28 cellular contexts compared by ENCODE assay signal in genomic region chr15:33506781-33507180, GRCh38.
A peak's percentile ranks its signal among the peaks of the same experiment; 100 is the strongest.
DNase-seq lines count a peak whose midpoint lies in the region; ATAC-seq, FAIRE-seq and TF ChIP-seq lines count a peak whose summit lies in the region.
"Had no signal": no experiment of that assay in that cellular context is flagged by ENCODE, and none has a peak within 500 bp of the region (broad histone marks: within the 10 kb centered on the region; RNA-seq: fewer than 3 reads in every experiment).

No MANE protein-coding gene starts in this region.

- H3K27me3 ChIP-seq in RWPE2 (ENCODE audit: insufficient read depth, poor library complexity, severe bottlenecking) (peaks cover 13% of the 10 kb centered on the region), neural progenitor cell (no peaks in the 10 kb centered on the region)
- H3K27me3 ChIP-seq: BLaER1 treated with 17β-estradiol and CSF1 and Interleukin-3, amounts not matched to agents 10 nM and 100 nM; breast epithelium; colonic mucosa; upper lobe of left lung had no signal

- CTCF ChIA-PET in activated CD8-positive, alpha-beta T cell treated with anti-CD3 and anti-CD28 coated beads for 36 hours (lab: Charles Lee): no interaction called here

- TF ChIP-seq CTCF in RWPE2 (IDR thresholded peaks at IDR 0.05; ENCODE audit: poor library complexity, severe bottlenecking) (no peak), fibroblast of mammary gland (conservative IDR thresholded peaks at IDR 0.05; ENCODE audit: control insufficient read depth, insufficient read depth, low read depth, low read length) (no peak), neural progenitor cell (IDR thresholded peaks at IDR 0.05) (no peak), chondrocyte (IDR thresholded peaks at IDR 0.05) (no peak)
- no peak for TF ChIP-seq CTCF in activated CD8-positive, alpha-beta T cell treated with anti-CD3 and anti-CD28 coated beads for 36 hours (IDR thresholded peaks at IDR 0.05)

- H3K9ac ChIP-seq in neural progenitor cell: no peak overlapping the region
- H3K9ac ChIP-seq: BLaER1 treated with 17β-estradiol and CSF1 and Interleukin-3, amounts not matched to agents 10 nM and 100 nM had no signal

- H3K27ac ChIP-seq in RWPE2 (ENCODE audit: poor library complexity, severe bottlenecking): no peak overlapping the region
- no peak overlapping the region for H3K27ac ChIP-seq in neural progenitor cell
- H3K27ac ChIP-seq: adrenal gland; BLaER1 treated with 17β-estradiol and CSF1 and Interleukin-3, amounts not matched to agents 10 nM and 100 nM; colonic mucosa; SJSA1; skin epidermis; upper lobe of left lung had no signal

- H3K9me3 Mint-ChIP-seq in neural progenitor cell (no peaks in the 10 kb centered on the region), chondrocyte (ENCODE audit: low read depth) (no peaks in the 10 kb centered on the region)
- no peaks in the 10 kb centered on the region for H3K9me3 Mint-ChIP-seq in activated CD8-positive, alpha-beta T cell treated with anti-CD3 and anti-CD28 coated beads for 36 hours
- H3K9me3 Mint-ChIP-seq: activated B cell treated with CpG ODN at 0.5 μM for 24 hours; activated T-cell treated with anti-CD3 and anti-CD28 coated beads, Interleukin-2, amount 50 U/mL, for 72 hours had no signal

- no peaks in the 10 kb centered on the region for H4K20me1 ChIP-seq in neural progenitor cell (ENCODE audit: low read depth)
- H4K20me1 ChIP-seq: BLaER1 treated with 17β-estradiol and CSF1 and Interleukin-3, amounts not matched to agents 10 nM and 100 nM had no signal

- H3K4me3 ChIP-seq in RWPE2 (ENCODE audit: severe bottlenecking) (no peak overlapping the region), fibroblast of mammary gland (ENCODE audit: control insufficient read depth, low read depth, low read length) (no peak overlapping the region), neural progenitor cell (no peak overlapping the region)
- H3K4me3 ChIP-seq: adrenal gland; BLaER1 treated with 17β-estradiol and CSF1 and Interleukin-3, amounts not matched to agents 10 nM and 100 nM; breast epithelium; colonic mucosa; SJSA1; skin epidermis; upper lobe of left lung had no signal

- H3K36me3 Mint-ChIP-seq in neural progenitor cell (no peaks in the 10 kb centered on the region), chondrocyte (ENCODE audit: low read depth) (no peaks in the 10 kb centered on the region)
- H3K36me3 Mint-ChIP-seq in activated CD8-positive, alpha-beta T cell treated with anti-CD3 and anti-CD28 coated beads for 36 hours (ENCODE audit: low read depth): no peaks in the 10 kb centered on the region
- H3K36me3 Mint-ChIP-seq: immature natural killer cell had no signal

- H3K27ac Mint-ChIP-seq in neural progenitor cell (no peak overlapping the region), chondrocyte (ENCODE audit: unreplicated experiment) (no peak overlapping the region)
- no peak overlapping the region for H3K27ac Mint-ChIP-seq in activated CD8-positive, alpha-beta T cell treated with anti-CD3 and anti-CD28 coated beads for 36 hours
- H3K27ac Mint-ChIP-seq: activated B cell treated with CpG ODN at 0.5 μM for 24 hours; activated T-cell treated with anti-CD3 and anti-CD28 coated beads, Interleukin-2, amount 50 U/mL, for 72 hours; immature natural killer cell had no signal

- H3K4me3 Mint-ChIP-seq in neural progenitor cell: no peak overlapping the region
- H3K4me3 Mint-ChIP-seq in chondrocyte (ENCODE audit: unreplicated experiment): no peak overlapping the region
- no peak overlapping the region for H3K4me3 Mint-ChIP-seq in activated CD8-positive, alpha-beta T cell treated with anti-CD3 and anti-CD28 coated beads for 36 hours
- H3K4me3 Mint-ChIP-seq: activated B cell treated with CpG ODN at 0.5 μM for 24 hours; activated T-cell treated with anti-CD3 and anti-CD28 coated beads, Interleukin-2, amount 50 U/mL, for 72 hours; immature natural killer cell had no signal

- POLR2A ChIA-PET in activated CD8-positive, alpha-beta T cell treated with anti-CD3 and anti-CD28 coated beads for 36 hours (lab: Charles Lee): no interaction called here

- no peak for FAIRE-seq in GM19239 (lab: Jason Lieb, UNC)
- FAIRE-seq: frontal cortex had no signal

- H3K27me3 Mint-ChIP-seq in neural progenitor cell (ENCODE audit: insufficient read depth, low read depth) (no peaks in the 10 kb centered on the region), chondrocyte (ENCODE audit: low read depth) (peaks cover 20% of the 10 kb centered on the region)
- H3K27me3 Mint-ChIP-seq in activated CD8-positive, alpha-beta T cell treated with anti-CD3 and anti-CD28 coated beads for 36 hours: peaks cover 8% of the 10 kb centered on the region

- intact Hi-C loops in activated CD8-positive, alpha-beta T cell treated with anti-CD3 and anti-CD28 coated beads for 36 hours (cut with micrococcal nuclease): no loop called here

- H3K36me3 ChIP-seq in RWPE2 (ENCODE audit: low read depth): no peaks in the 10 kb centered on the region
- no peaks in the 10 kb centered on the region for H3K36me3 ChIP-seq in neural progenitor cell
- H3K36me3 ChIP-seq: adrenal gland; BLaER1 treated with 17β-estradiol and CSF1 and Interleukin-3, amounts not matched to agents 10 nM and 100 nM; breast epithelium; colonic mucosa; SJSA1; upper lobe of left lung had no signal

- no peaks in the 10 kb centered on the region for H3K4me1 Mint-ChIP-seq in neural progenitor cell
- peaks cover 4% of the 10 kb centered on the region for H3K4me1 Mint-ChIP-seq in chondrocyte (ENCODE audit: low read depth)
- no peaks in the 10 kb centered on the region for H3K4me1 Mint-ChIP-seq in activated CD8-positive, alpha-beta T cell treated with anti-CD3 and anti-CD28 coated beads for 36 hours (ENCODE audit: low read depth)
- H3K4me1 Mint-ChIP-seq: activated B cell treated with CpG ODN at 0.5 μM for 24 hours, immature natural killer cell had no signal

- H3K4me2 ChIP-seq in neural progenitor cell: peak overlapping the region; percentile 25
- H3K4me2 ChIP-seq: BLaER1 treated with 17β-estradiol and CSF1 and Interleukin-3, amounts not matched to agents 10 nM and 100 nM had no signal

- H3K9me3 ChIP-seq in RWPE2 (ENCODE audit: severe bottlenecking) (no peaks in the 10 kb centered on the region), neural progenitor cell (ENCODE audit: low read depth) (no peaks in the 10 kb centered on the region)
- H3K9me3 ChIP-seq: adrenal gland; BLaER1 treated with 17β-estradiol and CSF1 and Interleukin-3, amounts not matched to agents 10 nM and 100 nM; breast epithelium; colonic mucosa; SJSA1; upper lobe of left lung had no signal

- peak; percentile 33; the same call in 2 of the 3 replicates for ATAC-seq in RWPE2 (ENCODE audit: low read depth)
- no peak for ATAC-seq in activated CD8-positive, alpha-beta T cell treated with anti-CD3 and anti-CD28 coated beads for 36 hours
- ATAC-seq: activated T-cell treated with anti-CD3 and anti-CD28 coated beads, Interleukin-2, amount 50 U/mL, for 72 hours; left lobe of liver had no signal

- DNase-seq in ELF-1 (ENCODE audit: low read depth, low spot score) (peak; percentile 13), RWPE2 (ENCODE audit: low spot score) (no peak), fibroblast of mammary gland (ENCODE audit: low read depth) (peak; percentile 2), neural progenitor cell (ENCODE audit: low spot score) (peak; percentile 20), chondrocyte (ENCODE audit: low spot score) (no peak), COR-L47 (lab: John Stamatoyannopoulos, UW) (no peak), GM19239 (ENCODE audit: insufficient read length, low spot score) (no peak)
- no peak for DNase-seq in activated CD8-positive, alpha-beta T cell treated with anti-CD3 and anti-CD28 coated beads for 36 hours
- DNase-seq: activated B cell treated with CpG ODN at 0.5 μM for 24 hours; activated naive CD4-positive, alpha-beta T cell; activated T-cell treated with anti-CD3 and anti-CD28 coated beads, Interleukin-2, amount 50 U/mL, for 72 hours; adrenal gland; colonic mucosa; DMS53; effector memory CD4-positive, alpha-beta T cell; immature natural killer cell; mesenchymal stem cell; NCI-H1092; NCI-H1694 treated with DMSO at 0.1 percent for 48 hours; NCI-H526 treated with DMSO at 0.1 percent for 48 hours; stimulated activated CD4-positive, alpha-beta T cell treated with anti-CD3 and anti-CD28 coated beads, Interleukin-2, amount 100 ng/mL, for 24 hours; upper lobe of left lung had no signal

- no peaks in the 10 kb centered on the region for H3K79me2 ChIP-seq in neural progenitor cell (ENCODE audit: low read depth)

- peaks cover 5% of the 10 kb centered on the region for H3F3A ChIP-seq in neural progenitor cell (ENCODE audit: low read depth)

- no peak overlapping the region for H2AFZ ChIP-seq in neural progenitor cell (replicated peaks)

- H3K4me1 ChIP-seq in RWPE2 (ENCODE audit: insufficient read depth, poor library complexity, severe bottlenecking): no peaks in the 10 kb centered on the region
- H3K4me1 ChIP-seq in neural progenitor cell: peaks cover 29% of the 10 kb centered on the region
- H3K4me1 ChIP-seq: adrenal gland, breast epithelium, colonic mucosa, SJSA1, upper lobe of left lung had no signal

Comparison
In these comparisons a context has a peak if more than half of its experiments do, and no peak if none do; other contexts are left out.
1. DNase-seq: peak in ELF-1 (single experiment), fibroblast of mammary gland (single experiment) and neural progenitor cell (single experiment); none in RWPE2 (single experiment), chondrocyte (single experiment), COR-L47 (single experiment), activated CD8-positive, alpha-beta T cell treated with anti-CD3 and anti-CD28 coated beads for 36 hours (single experiment) and GM19239 (single experiment).